In the genomic region with DNA sequence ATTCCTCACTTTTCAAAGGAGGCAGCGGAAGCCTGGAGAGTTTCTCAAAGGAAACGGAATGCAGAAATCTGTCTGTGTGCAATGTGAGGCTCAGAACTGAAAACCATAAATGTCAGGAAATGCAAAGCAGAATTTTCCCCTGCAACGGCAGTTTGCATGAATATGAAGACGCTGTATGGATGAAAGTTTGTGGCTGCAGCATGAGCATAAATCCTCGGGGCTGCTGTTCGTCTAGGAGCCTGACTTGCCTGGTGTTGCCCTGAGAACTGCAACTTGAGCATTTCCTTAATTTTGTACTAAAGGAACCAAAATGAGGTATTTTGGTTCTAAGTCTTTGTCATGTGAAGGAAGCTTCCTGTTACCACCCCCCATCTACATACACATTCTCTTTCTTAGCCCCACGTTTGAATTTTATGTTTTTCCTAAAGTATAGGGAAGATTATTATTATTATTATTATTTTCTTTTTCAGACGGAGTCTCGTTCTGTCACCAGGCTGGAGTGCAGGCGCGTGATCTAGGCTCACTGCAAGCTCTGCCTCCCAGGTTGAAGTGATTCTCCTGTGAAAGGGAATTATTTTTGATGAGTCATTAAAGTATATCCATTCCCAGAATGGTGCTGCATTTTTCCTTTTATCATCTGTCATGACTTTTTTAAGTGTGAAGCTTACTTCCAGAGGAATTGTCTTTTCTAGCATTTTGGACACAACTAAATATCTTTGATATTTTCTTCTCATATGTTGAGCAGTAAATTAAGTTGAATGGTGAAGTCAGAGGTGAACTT, we compare ENCODE assay signal across 12 cellular contexts. TPM values are rescaled to one million over a fixed set of nuclear protein-coding genes. Genes with fewer than 3 reads are reported as not detected.
DNase-seq lines count a peak whose midpoint lies in the region; ATAC-seq and TF ChIP-seq lines count a peak whose summit lies in the region.
"Had no signal": no experiment of that assay in that cellular context is flagged by ENCODE, and none has a peak within 500 bp of the region (broad histone marks: within the 10 kb centered on the region; RNA-seq: fewer than 3 reads in every experiment).

No MANE protein-coding gene starts in this region.

- peak overlapping the region; percentile 43 for H3K27ac ChIP-seq in mesodermal cell (ENCODE audit: low read depth, low read length, severe bottlenecking)
- no peak overlapping the region for H3K27ac ChIP-seq in testis

- TF ChIP-seq POLR2A in testis (IDR thresholded peaks at IDR 0.05): no peak

- peak overlapping the region; percentile 11 for H3K9ac ChIP-seq in adipocyte (ENCODE audit: low read length)

- H3K4me3 ChIP-seq in adipocyte (ENCODE audit: low read length): no peak overlapping the region
- H3K4me3 ChIP-seq in mesodermal cell (ENCODE audit: extremely low read depth, insufficient read depth, low read length, poor library complexity, severe bottlenecking): no peak overlapping the region
- no peak overlapping the region for H3K4me3 ChIP-seq in testis
- H3K4me3 ChIP-seq: ascending aorta had no signal

- H3K9me3 ChIP-seq in adipocyte (ENCODE audit: control insufficient read depth, low read length) (no peaks in the 10 kb centered on the region), mesodermal cell (ENCODE audit: control insufficient read depth, low read length) (no peaks in the 10 kb centered on the region), testis (no peaks in the 10 kb centered on the region)
- H3K9me3 ChIP-seq: ascending aorta, Caco-2 had no signal

- WGBS in mesodermal cell (ENCODE audit: insufficient coverage in 2 of 2), 2 experiments: 92 to 100% methylated on average over 5 to 6 of the region's 11 CpGs
- 85 to 93% methylated on average over 11 of the region's 11 CpGs for WGBS in testis, 2 donors

- H3K27me3 ChIP-seq in adipocyte (replicated peaks; ENCODE audit: control insufficient read depth, insufficient read depth, low read length): no peaks in the 10 kb centered on the region
- H3K27me3 ChIP-seq in testis: no peaks in the 10 kb centered on the region
- H3K27me3 ChIP-seq: ascending aorta had no signal

- peaks cover 34% of the 10 kb centered on the region for H3K4me1 ChIP-seq in adipocyte (ENCODE audit: control insufficient read depth, insufficient read depth, low read length)
- peaks cover 18% of the 10 kb centered on the region for H3K4me1 ChIP-seq in mesodermal cell (ENCODE audit: control insufficient read depth, insufficient read depth, low read length, poor library complexity, severe bottlenecking)
- H3K4me1 ChIP-seq in testis: peaks cover 7% of the 10 kb centered on the region
- H3K4me1 ChIP-seq: Caco-2 had no signal

- DNase-seq in GM10248 (ENCODE audit: extremely low spot score) (peak; percentile 32), adipocyte (ENCODE audit: low read depth) (no peak), testis (no peak)
- no peak for DNase-seq in stimulated activated CD4-positive, alpha-beta T cell treated with anti-CD3 and anti-CD28 coated beads, Interleukin-4, amount 100 ng/mL, for 1 hour
- DNase-seq: Caco-2, KG1, NCI-H2029 treated with DMSO at 0.1 percent for 48 hours had no signal

- H3K36me3 ChIP-seq in adipocyte (ENCODE audit: control insufficient read depth, insufficient read depth, low read length, severe bottlenecking): peaks cover 3% of the 10 kb centered on the region
- peaks cover 34% of the 10 kb centered on the region for H3K36me3 ChIP-seq in mesodermal cell (ENCODE audit: control insufficient read depth, insufficient read depth, low read length)
- H3K36me3 ChIP-seq in testis (ENCODE audit: low read depth, missing control alignments): no peaks in the 10 kb centered on the region

- CTCF ChIA-PET in GM10248 (lab: Yijun Ruan, JAX): interaction anchor here (0.8 to 7.0 kb wide), 3 partner anchors 7 to 436 kb away, joined by 3 to 88 read pairs (median 14); no protein-coding TSS in a partner anchor

- TF ChIP-seq CTCF in GM10248 (IDR thresholded peaks at IDR 0.05; ENCODE audit: control extremely low read depth, extremely low read depth, low read depth, missing control alignments) (no peak), testis (IDR thresholded peaks at IDR 0.05) (no peak)

- ATAC-seq in HG02610 (IDR thresholded peaks at IDR 0.05; ENCODE audit: unreplicated experiment) (peak; percentile 33), HG02588 (IDR thresholded peaks at IDR 0.05; ENCODE audit: unreplicated experiment) (no peak), GM18868 (IDR thresholded peaks at IDR 0.05; ENCODE audit: unreplicated experiment) (no peak)

- POLR2A ChIA-PET in GM10248 (lab: Yijun Ruan, JAX): no interaction called here

- intact Hi-C loops in testis (cut with DNase I; ENCODE audit: low total_unique reads): loop anchor here (10.0 kb wide), 1 partner anchor 426 kb away; no protein-coding TSS in a partner anchor

RNA-seq across cellular contexts. Expression of gene MTHFD1L, which starts 33.1 kb away (rescaled TPM):
- 62.4 TPM for polyA plus RNA-seq in mesodermal cell (2013, experiment 1 of 2)
- polyA plus RNA-seq in mesodermal cell (2013, experiment 2 of 2): 60.0 TPM
- total RNA-seq in testis: 10 to 100 TPM; 29.5 to 35.3 TPM
- 23.4 TPM for polyA plus RNA-seq in testis (ENCODE audit: insufficient read depth, low read depth, low replicate concordance)
